Comparison of ENCODE assay signal across 21 cellular contexts in genomic region chr2:182833084-182833483, GRCh38. TPM values are rescaled to one million over a fixed set of nuclear protein-coding genes. Genes with fewer than 3 reads are reported as not detected.
A peak's percentile ranks its signal among the peaks of the same experiment; 100 is the strongest.
DNase-seq lines count a peak whose midpoint lies in the region; ATAC-seq, FAIRE-seq and TF ChIP-seq lines count a peak whose summit lies in the region.
"Had no signal": no experiment of that assay in that cellular context is flagged by ENCODE, and none has a peak within 500 bp of the region (broad histone marks: within the 10 kb centered on the region; RNA-seq: fewer than 3 reads in every experiment).

No MANE protein-coding gene starts in this region.

- no peak overlapping the region for H3K56ac ChIP-seq in IMR-90 (ENCODE audit: extremely low read depth, insufficient read depth, low read length)

- H4K8ac ChIP-seq in IMR-90 (ENCODE audit: low read depth in 2 of 2, low read length in 2 of 2): no peak overlapping the region

- no peak for ATAC-seq in HepG2
- ATAC-seq in right lobe of liver: no peak
- no peak for ATAC-seq in IMR-90 (ENCODE audit: low read depth)
- no peak for ATAC-seq in K562
- no peak for ATAC-seq in natural killer cell treated with Interleukin-12 subunit alpha and Interleukin-12 subunit beta and Interleukin-15 and Interleukin-18, amount 100 ng/mL, for 72 hours
- ATAC-seq: GM12878, GM23338 had no signal

- H4K20me1 ChIP-seq in HepG2 (ENCODE audit: insufficient read depth, low read length): no peaks in the 10 kb centered on the region
- no peaks in the 10 kb centered on the region for H4K20me1 ChIP-seq in IMR-90 (ENCODE audit: insufficient read depth, low read length)
- H4K20me1 ChIP-seq in K562 (replicated peaks; ENCODE audit: control insufficient read depth, insufficient read depth, low read length): no peaks in the 10 kb centered on the region

- no peak for TF ChIP-seq CTCF in HepG2 (CRISPR knock-in tag; IDR thresholded peaks at IDR 0.05)
- no peak for TF ChIP-seq CTCF in right lobe of liver (IDR thresholded peaks at IDR 0.05)
- TF ChIP-seq CTCF in IMR-90 (conservative IDR thresholded peaks at IDR 0.05; ENCODE audit: low read depth, low read length): no peak
- TF ChIP-seq CTCF in K562 (IDR thresholded peaks at IDR 0.05 in 2 of 3, conservative IDR thresholded peaks at IDR 0.05 in 1 of 3; ENCODE audit: insufficient read depth in 2 of 3, low read depth in 1 of 3, low read length in 3 of 3): no peak

- no peak overlapping the region for H4K5ac ChIP-seq in IMR-90 (ENCODE audit: low read depth, low read length)

- H3K79me2 ChIP-seq in HepG2 (ENCODE audit: insufficient read depth, low read length) (no peaks in the 10 kb centered on the region), K562 (ENCODE audit: control insufficient read depth, insufficient read depth, low read length) (no peaks in the 10 kb centered on the region)

- no peak overlapping the region for H3K23ac ChIP-seq in IMR-90 (ENCODE audit: low read depth, low read length)

- dilution Hi-C loops in IMR-90 (cut with HindIII; ENCODE audit: low sequenced_read_pairs, unreplicated experiment): no loop called here

- no peak overlapping the region for H2AK9ac ChIP-seq in IMR-90 (replicated peaks; ENCODE audit: low read depth, low read length, poor library complexity)

- no peak for FAIRE-seq in HepG2 (lab: Jason Lieb, UNC)
- FAIRE-seq in K562 (lab: Jason Lieb, UNC): peak; percentile 26
- FAIRE-seq: D721Med, G401.6, GM12878, GM19239, H54 had no signal

- no peaks in the 10 kb centered on the region for H3K9me1 ChIP-seq in IMR-90 (ENCODE audit: insufficient read depth, low read length)
- no peaks in the 10 kb centered on the region for H3K9me1 ChIP-seq in K562 (ENCODE audit: control insufficient read depth, insufficient read depth, low read length)

- TF ChIP-seq EP300 in HepG2 (IDR thresholded peaks at IDR 0.05; ENCODE audit: low read depth in 2 of 2, low read length in 2 of 2): no peak
- TF ChIP-seq EP300 in HepG2 (CRISPR knock-in tag; IDR thresholded peaks at IDR 0.05; ENCODE audit: borderline replicate concordance): no peak
- TF ChIP-seq EP300 in K562 (IDR thresholded peaks at IDR 0.05; ENCODE audit: low read length): no peak

- H2BK5ac ChIP-seq in IMR-90 (ENCODE audit: low read depth, low read length, poor library complexity, severe bottlenecking): no peak overlapping the region

- H3K4me3 Mint-ChIP-seq in natural killer cell treated with Interleukin-12 subunit alpha and Interleukin-12 subunit beta and Interleukin-15 and Interleukin-18, amount 100 ng/mL, for 72 hours: no peak overlapping the region
- H3K4me3 Mint-ChIP-seq: CD14-positive monocyte; CD4-positive, alpha-beta T cell; CD8-positive, alpha-beta memory T cell; GM23338; HFFc6 had no signal

- H2AFZ ChIP-seq in HepG2 (ENCODE audit: low read length) (no peak overlapping the region), IMR-90 (replicated peaks; ENCODE audit: low read length, poor library complexity) (no peak overlapping the region), K562 (ENCODE audit: low read depth, low read length) (no peak overlapping the region)
- H2AFZ ChIP-seq: GM23338 had no signal

- H3K27me3 Mint-ChIP-seq in natural killer cell treated with Interleukin-12 subunit alpha and Interleukin-12 subunit beta and Interleukin-15 and Interleukin-18, amount 100 ng/mL, for 72 hours: peaks cover 12 to 35% of the 10 kb centered on the region in 2 donors

- BruUV-seq in HepG2 (replicated peaks; lab: Mats Ljungman, UMichigan) (no TSS peak), IMR-90 (replicated peaks; lab: Mats Ljungman, UMichigan) (no TSS peak), K562 (replicated peaks; lab: Mats Ljungman, UMichigan) (no TSS peak)

- no peak overlapping the region for H2BK15ac ChIP-seq in IMR-90 (ENCODE audit: low read depth, low read length)

- no peaks in the 10 kb centered on the region for H3K36me3 Mint-ChIP-seq in natural killer cell treated with Interleukin-12 subunit alpha and Interleukin-12 subunit beta and Interleukin-15 and Interleukin-18, amount 100 ng/mL, for 72 hours
- H3K36me3 Mint-ChIP-seq: CD14-positive monocyte; CD8-positive, alpha-beta memory T cell had no signal

- H3K14ac ChIP-seq in IMR-90 (replicated peaks; ENCODE audit: low read depth, low read length): no peak overlapping the region

- H3K27ac ChIP-seq in HepG2 (ENCODE audit: extremely low read length, insufficient read depth, low read length): no peak overlapping the region
- no peak overlapping the region for H3K27ac ChIP-seq in right lobe of liver
- no peak overlapping the region for H3K27ac ChIP-seq in IMR-90 (ENCODE audit: insufficient read depth, low read length)
- H3K27ac ChIP-seq in K562 (ENCODE audit: extremely low read depth, low read depth, low read length): no peak overlapping the region

- no peaks in the 10 kb centered on the region for H3K79me1 ChIP-seq in IMR-90 (ENCODE audit: low read depth in 1 of 2, low read length in 2 of 2)

- H2AK5ac ChIP-seq in IMR-90 (ENCODE audit: low read depth, low read length): no peak overlapping the region

- H3K4me3 ChIP-seq in HepG2 (replicated peaks in 1 of 3; ENCODE audit: insufficient read depth in 1 of 3, low read depth in 2 of 3, low read length in 3 of 3) (no peak overlapping the region), right lobe of liver (no peak overlapping the region), IMR-90 (ENCODE audit: insufficient read depth, low read depth, low read length) (no peak overlapping the region), K562 (no peak overlapping the region)
- H3K4me3 ChIP-seq: GM12878, GM23338, HAP-1 had no signal

- H3K9me3 Mint-ChIP-seq in natural killer cell treated with Interleukin-12 subunit alpha and Interleukin-12 subunit beta and Interleukin-15 and Interleukin-18, amount 100 ng/mL, for 72 hours: peaks cover 3% of the 10 kb centered on the region
- H3K9me3 Mint-ChIP-seq: CD4-positive, alpha-beta T cell; CD8-positive, alpha-beta memory T cell; GM23338; HFFc6 had no signal

- H3K4me1 ChIP-seq in HepG2 (ENCODE audit: insufficient read depth, low read length) (no peaks in the 10 kb centered on the region), right lobe of liver (no peaks in the 10 kb centered on the region), IMR-90 (ENCODE audit: control insufficient read depth, insufficient read depth, low read length) (no peaks in the 10 kb centered on the region), K562 (replicated peaks in 1 of 2; ENCODE audit: control insufficient read depth in 2 of 2, insufficient read depth in 2 of 2, low read length in 2 of 2) (no peaks in the 10 kb centered on the region)

- H3K27me3 ChIP-seq in HepG2 (ENCODE audit: control insufficient read depth in 1 of 2, insufficient read depth in 2 of 2, low read length in 2 of 2) (no peaks in the 10 kb centered on the region), right lobe of liver (no peaks in the 10 kb centered on the region), IMR-90 (ENCODE audit: control insufficient read depth, insufficient read depth, low read length) (peaks cover 2% of the 10 kb centered on the region; the same call in 1 of the 2 replicates), K562 (ENCODE audit: control insufficient read depth in 2 of 2, insufficient read depth in 2 of 2, low read length in 2 of 2) (peaks cover 10 to 14% of the 10 kb centered on the region in 2 experiments; a peak in 4 of 5 replicates)

- no peak overlapping the region for H3K27ac Mint-ChIP-seq in natural killer cell treated with Interleukin-12 subunit alpha and Interleukin-12 subunit beta and Interleukin-15 and Interleukin-18, amount 100 ng/mL, for 72 hours
- H3K27ac Mint-ChIP-seq: CD14-positive monocyte; CD4-positive, alpha-beta T cell; CD8-positive, alpha-beta memory T cell; GM23338; HFFc6 had no signal

- WGBS in HepG2 (ENCODE audit: low lambda C conversion rate): 81% methylated on average over 7 of the region's 7 CpGs
- WGBS in right lobe of liver (ENCODE audit: insufficient coverage, low coverage, low lambda C conversion rate, missing lambda C conversion rate): 64% methylated on average over 7 of the region's 7 CpGs
- WGBS in IMR-90 (ENCODE audit: extremely low coverage in 2 of 2, insufficient read length in 1 of 2), 2 experiments: 100% methylated on average over 2 of the region's 7 CpGs; no CpG with 5 or more reads in 1 of the 2 experiments
- WGBS in K562 (ENCODE audit: insufficient coverage, low coverage, missing lambda C conversion rate): under 1% methylated on average over 7 of the region's 7 CpGs

- no peak overlapping the region for H3K9ac ChIP-seq in HepG2 (ENCODE audit: insufficient read depth, low read depth, low read length)
- no peak overlapping the region for H3K9ac ChIP-seq in IMR-90 (ENCODE audit: low read depth, low read length)
- no peak overlapping the region for H3K9ac ChIP-seq in K562 (ENCODE audit: insufficient read depth in 1 of 2, low read depth in 2 of 2, low read length in 2 of 2)

- H3K9me3 ChIP-seq in HepG2 (ENCODE audit: low read length) (no peaks in the 10 kb centered on the region), right lobe of liver (no peaks in the 10 kb centered on the region), IMR-90 (ENCODE audit: control insufficient read depth, insufficient read depth, low read length) (no peaks in the 10 kb centered on the region), K562 (replicated peaks; ENCODE audit: control insufficient read depth, insufficient read depth, low read depth, low read length) (no peaks in the 10 kb centered on the region)
- H3K9me3 ChIP-seq: HAP-1 had no signal

- POLR2A ChIA-PET in HepG2 (lab: Yijun Ruan, JAX): no interaction called here
- POLR2A ChIA-PET in IMR-90 (lab: Charles Lee; ENCODE audit: unreplicated experiment): no interaction called here
- POLR2A ChIA-PET in K562 (lab: Yijun Ruan, JAX): interaction anchor here (1.5 kb wide), 1 partner anchor 14 kb away, joined by 3 read pairs; no protein-coding TSS in a partner anchor

- no peak overlapping the region for H4K91ac ChIP-seq in IMR-90 (ENCODE audit: insufficient read depth, low read depth, low read length)

- no peaks in the 10 kb centered on the region for H3K4me1 Mint-ChIP-seq in natural killer cell treated with Interleukin-12 subunit alpha and Interleukin-12 subunit beta and Interleukin-15 and Interleukin-18, amount 100 ng/mL, for 72 hours (ENCODE audit: low read depth in 2 of 2)
- H3K4me1 Mint-ChIP-seq: CD14-positive monocyte; CD8-positive, alpha-beta memory T cell had no signal

- CTCF ChIA-PET in HepG2 (lab: Yijun Ruan, JAX; ENCODE audit: low intra/inter-chr PET ratio, low total read pairs) (no interaction called here), IMR-90 (lab: Yijun Ruan, JAX) (no interaction called here), K562 (lab: Yijun Ruan, JAX; ENCODE audit: low intra/inter-chr PET ratio) (no interaction called here)

- H3K36me3 ChIP-seq in HepG2 (replicated peaks in 1 of 2; ENCODE audit: control insufficient read depth in 1 of 2, insufficient read depth in 2 of 2, low read length in 2 of 2): no peaks in the 10 kb centered on the region
- no peaks in the 10 kb centered on the region for H3K36me3 ChIP-seq in right lobe of liver
- H3K36me3 ChIP-seq in IMR-90 (ENCODE audit: control insufficient read depth, insufficient read depth, low read length): no peaks in the 10 kb centered on the region
- H3K36me3 ChIP-seq in K562 (ENCODE audit: control insufficient read depth, insufficient read depth, low read length): no peaks in the 10 kb centered on the region
- H3K36me3 ChIP-seq: HAP-1 had no signal

- TF ChIP-seq RAD21 in HepG2 (CRISPR knock-in tag; IDR thresholded peaks at IDR 0.05): no peak
- no peak for TF ChIP-seq RAD21 in IMR-90 (IDR thresholded peaks at IDR 0.05; ENCODE audit: low read length)
- no peak for TF ChIP-seq RAD21 in K562 (CRISPR knock-in tag; conservative IDR thresholded peaks at IDR 0.05 in 1 of 2, IDR thresholded peaks at IDR 0.05 in 1 of 2)

- H2BK120ac ChIP-seq in IMR-90 (ENCODE audit: low read depth, low read length): no peak overlapping the region

- DNase-seq in HepG2 (ENCODE audit: low spot score) (no peak), right lobe of liver (no peak), IMR-90 (no peak), K562 (ENCODE audit: extremely low read depth in 1 of 4, low spot score in 3 of 4) (no peak), MV-4-11 (lab: John Stamatoyannopoulos, UW) (no peak), amygdala (lab: John Stamatoyannopoulos, UW) (no peak)
- no peak for DNase-seq in natural killer cell treated with Interleukin-12 subunit alpha and Interleukin-12 subunit beta and Interleukin-15 and Interleukin-18, amount 100 ng/mL, for 72 hours (ENCODE audit: low spot score)
- DNase-seq: 8988T; CD4-positive, alpha-beta T cell; CD8-positive, alpha-beta memory T cell; DMS153; DND-41; HFFc6 had no signal

- H2BK20ac ChIP-seq in IMR-90 (ENCODE audit: low read depth, low read length): no peak overlapping the region

- in situ Hi-C loops in HepG2 (cut with HindIII; ENCODE audit: extremely low pct_ligation_motif_present, low pct_unique_long_range_greater_than_20kb): no loop called here
- in situ Hi-C loops in IMR-90 (cut with MboI; ENCODE audit: low sequenced_read_pairs): no loop called here
- in situ Hi-C loops in K562 (cut with MboI): no loop called here

- H3K18ac ChIP-seq in IMR-90 (ENCODE audit: low read depth, low read length): no peak overlapping the region

- H3K4me2 ChIP-seq in HepG2 (ENCODE audit: low read depth, low read length) (no peak overlapping the region), IMR-90 (ENCODE audit: low read depth, low read length) (no peak overlapping the region), K562 (ENCODE audit: insufficient read depth, low read length) (no peak overlapping the region)
- H3K4me2 ChIP-seq: GM23338 had no signal

- no peak for TF ChIP-seq POLR2A in HepG2 (IDR thresholded peaks at IDR 0.05; ENCODE audit: insufficient read depth in 1 of 2, low read depth in 2 of 2, low read length in 2 of 2)
- TF ChIP-seq POLR2A in right lobe of liver (IDR thresholded peaks at IDR 0.05): no peak
- TF ChIP-seq POLR2A in IMR-90 (IDR thresholded peaks at IDR 0.05; ENCODE audit: low read depth, low read length): no peak
- TF ChIP-seq POLR2A in K562 (conservative IDR thresholded peaks at IDR 0.05): no peak

- no peak overlapping the region for H3K4ac ChIP-seq in IMR-90 (ENCODE audit: low read depth, low read length)

- intact Hi-C loops in HepG2 (cut with micrococcal nuclease; ENCODE audit: unreplicated experiment): no loop called here
- intact Hi-C loops in right lobe of liver (cut with DNase I): no loop called here
- intact Hi-C loops in IMR-90 (cut with micrococcal nuclease): no loop called here
- intact Hi-C loops in K562 (cut with micrococcal nuclease): no loop called here

RNA-seq across cellular contexts. Expression of gene FRZB, which starts 33.4 kb away (rescaled TPM):
- total RNA-seq in HepG2 (2016; rRNA removed; fragmentation: Illumina TruSeq; extraction: Trizol) (0.04 TPM in 1 of 2 replicates, not detected in the other), right lobe of liver (under 1 TPM; 0.14 to 0.93 (median 0.59) TPM), IMR-90 (2012; rRNA removed) (0.18 and 0.28 TPM in 2 replicates), K562 (2014; rRNA removed) (not detected in 2 replicates), K562 (2014; rRNA removed; fragmentation: Illumina TruSeq; extraction: Trizol) (0.06 TPM in 1 of 2 replicates, not detected in the other), K562 (2015; rRNA removed; fragmentation: Illumina TruSeq; extraction: Trizol) (not detected in 2 replicates), K562 (2021) (not detected in 2 replicates)
- total RNA-seq in HepG2 (2016; cell fraction: cytosol; rRNA removed; fragmentation: Illumina TruSeq; extraction: Trizol; ENCODE audit: low read depth): not detected in 2 replicates
- 0.04 TPM in 1 of 2 replicates, not detected in the other for total RNA-seq in HepG2 (2016; cell fraction: insoluble cytoplasmic fraction; rRNA removed; fragmentation: Illumina TruSeq; extraction: Trizol)
- total RNA-seq in HepG2 (2016; cell fraction: membrane; rRNA removed; fragmentation: Illumina TruSeq; extraction: Trizol): 0.03 TPM in 1 of 2 replicates, not detected in the other
- 0.16 and 0.25 TPM in 2 replicates for total RNA-seq in HepG2 (2016; cell fraction: nucleus; rRNA removed; fragmentation: Illumina TruSeq; extraction: Trizol)
- polyA plus RNA-seq in HepG2 (2011; rRNA removed) (0.86 and 1.2 TPM in 2 replicates), IMR-90 (2012; rRNA removed) (1.1 and 1.2 TPM in 2 replicates), K562 (2011; rRNA removed) (0.01 and 0.11 TPM in 2 replicates), K562 (2014; fragmentation: Illumina TruSeq; extraction: Trizol) (0.03 and 0.08 TPM in 2 replicates), K562 (2014; fragmentation: Nextera tagmentation; extraction: Ambion mirVana) (not detected), K562 (2014; rRNA removed) (0.03 and 0.05 TPM in 2 replicates)
- polyA plus RNA-seq in HepG2 (2011; cell fraction: cytosol; rRNA removed): 0.67 and 0.68 TPM in 2 replicates
- polyA plus RNA-seq in HepG2 (2011; cell fraction: nucleus; rRNA removed): 0.74 and 0.85 TPM in 2 replicates
- 1.0 and 1.8 TPM in 2 replicates for polyA plus RNA-seq in HepG2 (2012)
- polyA plus RNA-seq in HepG2 (2016; cell fraction: cytosol; fragmentation: Illumina TruSeq; extraction: Trizol; ENCODE audit: low read depth): 0.03 and 0.09 TPM in 2 replicates
- 0.07 and 0.08 TPM in 2 replicates for polyA plus RNA-seq in HepG2 (2016; cell fraction: insoluble cytoplasmic fraction; fragmentation: Illumina TruSeq; extraction: Trizol; ENCODE audit: low read depth)
- not detected in 2 replicates for polyA plus RNA-seq in HepG2 (2016; cell fraction: membrane; fragmentation: Illumina TruSeq; extraction: Trizol; ENCODE audit: low read depth)
- polyA plus RNA-seq in HepG2 (2016; cell fraction: nucleus; fragmentation: Illumina TruSeq; extraction: Trizol; ENCODE audit: insufficient read depth, low read depth): 0.14 and 0.28 TPM in 2 replicates
- 1.2 TPM in 1 of 2 replicates, not detected in the other for polyA minus RNA-seq in HepG2 (2011; rRNA and poly(A)+ RNA removed; ENCODE audit: low replicate concordance)
- polyA minus RNA-seq in HepG2 (2011; cell fraction: cytosol; rRNA and poly(A)+ RNA removed): 0.53 and 0.69 TPM in 2 replicates
- 1.4 and 1.6 TPM in 2 replicates for polyA minus RNA-seq in HepG2 (2011; cell fraction: nucleus; rRNA and poly(A)+ RNA removed)
- 1.1 and 1.9 TPM in 2 replicates for polyA plus RNA-seq in IMR-90 (2012; cell fraction: cytosol; rRNA removed)
- polyA plus RNA-seq in IMR-90 (2012; cell fraction: nucleus; rRNA removed; ENCODE audit: low replicate concordance): 0.33 and 0.64 TPM in 2 replicates
- 0.12 and 0.44 TPM in 2 replicates for total RNA-seq in K562 (2011; cell fraction: chromatin; rRNA removed; ENCODE audit: low replicate concordance)
- 0.17 and 0.26 TPM in 2 replicates for total RNA-seq in K562 (2011; cell fraction: nucleolus; rRNA removed)
- 0.15 and 0.38 TPM in 2 replicates for total RNA-seq in K562 (2011; cell fraction: nucleoplasm; rRNA removed)
- polyA plus RNA-seq in K562 (2011; cell fraction: cytosol; rRNA removed): 0.01 TPM in 1 of 2 replicates, not detected in the other
- polyA plus RNA-seq in K562 (2011; cell fraction: nucleus; rRNA removed): 0.21 and 0.34 TPM in 2 replicates
- polyA plus RNA-seq in K562 (2012): 0.03 and 0.11 TPM in 2 replicates
- polyA minus RNA-seq in K562 (2011; rRNA and poly(A)+ RNA removed): 0.06 TPM in 1 of 2 replicates, not detected in the other
- not detected in 2 replicates for polyA minus RNA-seq in K562 (2011; cell fraction: cytosol; rRNA and poly(A)+ RNA removed)
- 0.13 and 0.22 TPM in 2 replicates for polyA minus RNA-seq in K562 (2011; cell fraction: nucleus; rRNA and poly(A)+ RNA removed)
- total RNA-seq in natural killer cell treated with Interleukin-12 subunit alpha and Interleukin-12 subunit beta and Interleukin-15 and Interleukin-18, amount 100 ng/mL, for 72 hours: not detected
- total RNA-seq: CD4-positive, alpha-beta T cell; CD8-positive, alpha-beta memory T cell; GM12878 had no signal
- polyA plus RNA-seq: CD14-positive monocyte; CD8-positive, alpha-beta memory T cell had no signal

Comparison
In these comparisons a context has a peak if more than half of its experiments do, and no peak if none do; other contexts are left out.
1. Of the 241 proteins assayed by ChIP-seq in both HepG2 and K562: peak only in HepG2: none; only in K562: MAFG; in both: MAFF and MAFK; in neither: 238.